Comparison of ENCODE assay signal across 24 cellular contexts in the genomic region with DNA sequence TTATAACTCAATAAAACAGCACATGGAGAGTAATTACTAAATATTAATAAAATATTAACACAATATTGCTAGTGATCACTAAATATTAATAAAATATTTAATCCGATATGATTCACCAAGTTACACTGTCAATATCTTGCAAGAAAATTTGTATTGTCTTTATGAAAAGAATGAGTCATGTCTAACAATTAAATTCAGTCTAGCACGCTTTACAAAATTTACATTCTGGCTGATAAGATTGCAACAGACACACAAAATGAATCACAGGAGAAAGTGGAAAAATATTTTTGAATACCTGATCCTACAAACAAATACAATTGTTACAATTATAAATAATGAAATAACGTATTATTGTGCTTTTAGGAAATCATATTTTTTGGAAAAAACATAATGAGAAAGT.
DNase-seq lines count a peak whose midpoint lies in the region; ATAC-seq, FAIRE-seq and TF ChIP-seq lines count a peak whose summit lies in the region.
"Had no signal": no experiment of that assay in that cellular context is flagged by ENCODE, and none has a peak within 500 bp of the region (broad histone marks: within the 10 kb centered on the region; RNA-seq: fewer than 3 reads in every experiment).

No MANE protein-coding gene starts in this region.

- POLR2A ChIA-PET in MCF 10A (lab: Yijun Ruan, JAX) = no interaction called here

- H3K4me1 Mint-ChIP-seq in MCF 10A (ENCODE audit: insufficient read depth, unreplicated experiment) = no peaks in the 10 kb centered on the region
- H3K4me1 Mint-ChIP-seq: CD14-positive monocyte; CD8-positive, alpha-beta memory T cell had no signal

- no peak overlapping the region for H2AFZ ChIP-seq in mammary epithelial cell (ENCODE audit: low read depth, low read length)
- H2AFZ ChIP-seq: GM23248 had no signal

- no peak overlapping the region for H3K4me3 ChIP-seq in mammary epithelial cell (replicated peaks in 1 of 3; ENCODE audit: insufficient read depth in 1 of 3, low read depth in 2 of 3, low read length in 3 of 3)
- no peak overlapping the region for H3K4me3 ChIP-seq in kidney (ENCODE audit: low read length in 2 of 2)
- H3K4me3 ChIP-seq: BLaER1 treated with 17β-estradiol and CSF1 and Interleukin-3, amounts not matched to agents 10 nM and 100 nM; GM23248 had no signal

- H3K9ac ChIP-seq in mammary epithelial cell (ENCODE audit: insufficient read depth, low read length) = no peak overlapping the region
- no peak overlapping the region for H3K9ac ChIP-seq in kidney (ENCODE audit: low read length in 2 of 2)
- H3K9ac ChIP-seq: BLaER1 treated with 17β-estradiol and CSF1 and Interleukin-3, amounts not matched to agents 10 nM and 100 nM; GM23248 had no signal

- no peak overlapping the region for H3K4me2 ChIP-seq in mammary epithelial cell (ENCODE audit: insufficient read depth, low read depth, low read length)
- H3K4me2 ChIP-seq: BLaER1 treated with 17β-estradiol and CSF1 and Interleukin-3, amounts not matched to agents 10 nM and 100 nM had no signal

- H3K9me3 Mint-ChIP-seq in MCF 10A (ENCODE audit: unreplicated experiment) = no peaks in the 10 kb centered on the region
- H3K9me3 Mint-ChIP-seq: CD4-positive, alpha-beta T cell had no signal

- H3K27ac ChIP-seq in mammary epithelial cell (ENCODE audit: insufficient read depth, low read depth, low read length) (no peak overlapping the region), kidney (ENCODE audit: low read depth in 2 of 2, low read length in 2 of 2) (no peak overlapping the region)
- H3K27ac ChIP-seq: 22Rv1; BLaER1 treated with 17β-estradiol and CSF1 and Interleukin-3, amounts not matched to agents 10 nM and 100 nM; GM23248 had no signal

- in situ Hi-C loops in mammary epithelial cell (cut with MboI; ENCODE audit: low sequenced_read_pairs in 2 of 2) = no loop called here

- no peaks in the 10 kb centered on the region for H3K79me2 ChIP-seq in mammary epithelial cell (ENCODE audit: insufficient read depth, low read length)

- H3K36me3 Mint-ChIP-seq in MCF 10A (ENCODE audit: insufficient read depth, unreplicated experiment) = no peaks in the 10 kb centered on the region
- H3K36me3 Mint-ChIP-seq: CD14-positive monocyte; CD8-positive, alpha-beta memory T cell had no signal

- no peak for ATAC-seq in GM18858 (IDR thresholded peaks at IDR 0.05; ENCODE audit: unreplicated experiment)

- H3K9me3 ChIP-seq in mammary epithelial cell (replicated peaks; ENCODE audit: insufficient read depth, low read length) (no peaks in the 10 kb centered on the region), kidney (ENCODE audit: control insufficient read depth in 1 of 2, low read length in 2 of 2) (no peaks in the 10 kb centered on the region)
- H3K9me3 ChIP-seq: BE2C had no signal

- H3K36me3 ChIP-seq in mammary epithelial cell (ENCODE audit: insufficient read depth, low read length) (no peaks in the 10 kb centered on the region), kidney (ENCODE audit: control insufficient read depth in 1 of 2, insufficient read depth in 2 of 2, low read length in 2 of 2) (no peaks in the 10 kb centered on the region)
- H3K36me3 ChIP-seq: BE2C; BLaER1 treated with 17β-estradiol and CSF1 and Interleukin-3, amounts not matched to agents 10 nM and 100 nM had no signal

- no peak overlapping the region for H3K27ac Mint-ChIP-seq in MCF 10A (ENCODE audit: low read depth, unreplicated experiment)
- H3K27ac Mint-ChIP-seq: CD14-positive monocyte; CD4-positive, alpha-beta T cell; CD8-positive, alpha-beta memory T cell had no signal

- dilution Hi-C loops in mammary epithelial cell (cut with HindIII; ENCODE audit: low sequenced_read_pairs) = no loop called here

- CTCF ChIA-PET in MCF 10A (lab: Yijun Ruan, JAX) = interaction anchor here (0.6 kb wide), 1 partner anchor 364 kb away, joined by 3 read pairs; no protein-coding TSS in a partner anchor
- CTCF ChIA-PET in mammary epithelial cell (lab: Charles Lee; ENCODE audit: low non-redundant PET) = no interaction called here

- BruUV-seq in MCF 10A (replicated peaks; lab: Mats Ljungman, UMichigan) (no TSS peak), mammary epithelial cell (replicated peaks; lab: Mats Ljungman, UMichigan) (no TSS peak)

- no peaks in the 10 kb centered on the region for H3K27me3 ChIP-seq in mammary epithelial cell (ENCODE audit: insufficient read depth, low read length)
- H3K27me3 ChIP-seq: BE2C; BLaER1 treated with 17β-estradiol and CSF1 and Interleukin-3, amounts not matched to agents 10 nM and 100 nM had no signal

- no peaks in the 10 kb centered on the region for H3K27me3 Mint-ChIP-seq in MCF 10A (ENCODE audit: insufficient read depth, unreplicated experiment)
- H3K27me3 Mint-ChIP-seq: CD4-positive, alpha-beta T cell had no signal

- no peaks in the 10 kb centered on the region for H4K20me1 ChIP-seq in mammary epithelial cell (ENCODE audit: insufficient read depth, low read length)
- H4K20me1 ChIP-seq: BLaER1 treated with 17β-estradiol and CSF1 and Interleukin-3, amounts not matched to agents 10 nM and 100 nM had no signal

- WGBS in mammary epithelial cell (ENCODE audit: low coverage, missing lambda C conversion rate) = 76% methylated on average over 3 of the region's 3 CpGs

- FAIRE-seq in endometrium (lab: Jason Lieb, UNC) (peak; percentile 67), kidney (lab: Jason Lieb, UNC) (peak; percentile 11)
- FAIRE-seq: D721Med, GM12892, GM19239, H1 had no signal

- intact Hi-C loops in MCF 10A (cut with micrococcal nuclease) = loop anchor here (5.0 kb wide), 1 partner anchor 569 kb away; the partner anchor contains the start of gene EFNA5
- intact Hi-C loops in mammary epithelial cell (cut with micrococcal nuclease) = loop anchor here (10.0 kb wide), 1 partner anchor 251 kb away; no protein-coding TSS in a partner anchor
- intact Hi-C loops in kidney (cut with DNase I) = no loop called here

- DNase-seq in MCF 10A (ENCODE audit: unreplicated experiment) (peak; percentile 9), mammary epithelial cell (no peak), kidney (no peak), NCI-H2171 (lab: John Stamatoyannopoulos, UW) (no peak), NCI-H524 treated with DMSO at 0.1 percent for 48 hours (lab: John Stamatoyannopoulos, UW) (no peak)
- DNase-seq: ACHN; AML-193; BE2C; CD4-positive, alpha-beta T cell; CD8-positive, alpha-beta memory T cell; DMS 273 treated with DMSO at 0.1 percent for 48 hours; DMS79 treated with DMSO at 0.1 percent for 48 hours; GM23248; H7; HCEC 1CT had no signal

- no peak overlapping the region for H3K4me3 Mint-ChIP-seq in MCF 10A (ENCODE audit: unreplicated experiment)
- H3K4me3 Mint-ChIP-seq: CD14-positive monocyte; CD4-positive, alpha-beta T cell; CD8-positive, alpha-beta memory T cell had no signal

- H3K4me1 ChIP-seq in mammary epithelial cell (ENCODE audit: insufficient read depth, low read length) (no peaks in the 10 kb centered on the region), kidney (ENCODE audit: control insufficient read depth in 1 of 2, insufficient read depth in 1 of 2, low read depth in 1 of 2, low read length in 2 of 2) (no peaks in the 10 kb centered on the region)
- H3K4me1 ChIP-seq: BLaER1 treated with 17β-estradiol and CSF1 and Interleukin-3, amounts not matched to agents 10 nM and 100 nM had no signal

- TF ChIP-seq CTCF in MCF 10A (IDR thresholded peaks at IDR 0.05; ENCODE audit: unreplicated experiment) = no peak
- TF ChIP-seq CTCF in mammary epithelial cell (conservative IDR thresholded peaks at IDR 0.05 in 1 of 2, IDR thresholded peaks at IDR 0.05 in 1 of 2; ENCODE audit: extremely low read depth in 1 of 2, insufficient read depth in 1 of 2, low read depth in 1 of 2, low read length in 2 of 2) = no peak
- no peak for TF ChIP-seq CTCF in kidney (IDR thresholded peaks at IDR 0.05; ENCODE audit: borderline replicate concordance, extremely low read depth, insufficient read depth)
